ENCODE assay signal across 17 cellular contexts in the genomic region with DNA sequence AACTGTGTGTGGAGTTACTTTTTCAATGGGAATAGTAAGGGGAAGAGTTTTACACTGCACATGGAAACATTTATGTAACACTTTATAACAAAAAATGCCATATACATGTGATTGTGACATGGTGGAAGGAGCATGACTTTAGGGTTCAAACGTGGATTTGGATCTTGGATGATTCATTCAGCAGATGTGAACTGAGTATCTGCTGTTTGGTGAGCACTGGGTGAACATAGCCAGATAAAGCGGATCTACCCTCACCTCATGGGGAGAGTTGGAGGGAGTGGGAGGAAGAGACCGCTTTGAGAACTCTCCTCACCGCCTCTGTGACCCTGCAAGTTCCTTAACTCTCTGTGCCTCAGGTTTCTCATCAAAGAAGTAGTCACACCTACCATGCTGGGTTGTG. TPM values are rescaled to one million over a fixed set of nuclear protein-coding genes. Genes with fewer than 3 reads are reported as not detected.
DNase-seq lines count a peak whose midpoint lies in the region; ATAC-seq and TF ChIP-seq lines count a peak whose summit lies in the region.
"Had no signal": no experiment of that assay in that cellular context is flagged by ENCODE, and none has a peak within 500 bp of the region (broad histone marks: within the 10 kb centered on the region; RNA-seq: fewer than 3 reads in every experiment).

No MANE protein-coding gene starts in this region.

- H3K4me3 ChIP-seq in BLaER1 = no peak overlapping the region
- H3K4me3 ChIP-seq in SK-N-MC = no peak overlapping the region
- no peak overlapping the region for H3K4me3 ChIP-seq in trophoblast cell (ENCODE audit: low read depth, low read length)
- H3K4me3 ChIP-seq in hepatocyte = no peak overlapping the region
- H3K4me3 ChIP-seq: PC-9 had no signal

- H4K12ac ChIP-seq in trophoblast cell (ENCODE audit: low read depth, low read length) = no peak overlapping the region

- H3K36me3 ChIP-seq in BLaER1 (peaks cover 39% of the 10 kb centered on the region), SK-N-MC (ENCODE audit: insufficient read depth, low read length) (peaks cover 10% of the 10 kb centered on the region), trophoblast cell (ENCODE audit: control insufficient read depth in 1 of 2, insufficient read depth in 2 of 2, low read length in 2 of 2) (peaks cover 16 to 19% of the 10 kb centered on the region in 2 experiments), hepatocyte (replicated peaks; ENCODE audit: insufficient read depth, low read depth) (no peaks in the 10 kb centered on the region)

- no peak overlapping the region for H3K27ac ChIP-seq in BLaER1
- H3K27ac ChIP-seq in SK-N-MC = no peak overlapping the region
- no peak overlapping the region for H3K27ac ChIP-seq in trophoblast cell (ENCODE audit: low read depth, low read length)
- no peak overlapping the region for H3K27ac ChIP-seq in hepatocyte
- H3K27ac ChIP-seq: PC-9 had no signal

- peaks cover 9% of the 10 kb centered on the region for H3K27me3 Mint-ChIP-seq in glutamatergic neuron (ENCODE audit: unreplicated experiment)

- no peak overlapping the region for H2BK5ac ChIP-seq in trophoblast cell (ENCODE audit: low read depth, low read length, poor library complexity)

- no peak overlapping the region for H3K18ac ChIP-seq in trophoblast cell (ENCODE audit: low read length)

- TF ChIP-seq CTCF in glutamatergic neuron (IDR thresholded peaks at IDR 0.05; ENCODE audit: partially characterized antibody, unreplicated experiment) (no peak), hepatocyte (IDR thresholded peaks at IDR 0.05; ENCODE audit: poor library complexity) (no peak)

- H3K23ac ChIP-seq in trophoblast cell (ENCODE audit: low read length) = no peak overlapping the region

- H3K4me1 ChIP-seq in BLaER1 = peaks cover 60% of the 10 kb centered on the region
- H3K4me1 ChIP-seq in trophoblast cell (ENCODE audit: control insufficient read depth in 1 of 2, insufficient read depth in 2 of 2, low read length in 2 of 2) = peaks cover 0 to 2% of the 10 kb centered on the region in 2 experiments
- H3K4me1 ChIP-seq in hepatocyte (ENCODE audit: insufficient read depth) = peaks cover 15% of the 10 kb centered on the region

- peak overlapping the region; percentile 37 for H3K4ac ChIP-seq in trophoblast cell (ENCODE audit: low read depth, low read length)

- no peak overlapping the region for H2AFZ ChIP-seq in trophoblast cell (ENCODE audit: insufficient read depth, low read length, poor library complexity)
- H2AFZ ChIP-seq in hepatocyte = no peak overlapping the region
- H2AFZ ChIP-seq: PC-9 had no signal

- H2BK12ac ChIP-seq in trophoblast cell (ENCODE audit: low read length) = no peak overlapping the region

- H3K27ac Mint-ChIP-seq in glutamatergic neuron (ENCODE audit: unreplicated experiment) = peak overlapping the region; percentile 62

- H3K14ac ChIP-seq in trophoblast cell (ENCODE audit: low read length) = no peak overlapping the region

- H3K79me2 ChIP-seq in trophoblast cell (ENCODE audit: control insufficient read depth, insufficient read depth, low read length, poor library complexity) (peaks cover 2% of the 10 kb centered on the region), hepatocyte (peaks cover 54% of the 10 kb centered on the region)

- H3K4me2 ChIP-seq in BLaER1 = peak overlapping the region; percentile 78; the same call in 1 of the 2 replicates
- no peak overlapping the region for H3K4me2 ChIP-seq in trophoblast cell (ENCODE audit: low read length)
- no peak overlapping the region for H3K4me2 ChIP-seq in hepatocyte
- H3K4me2 ChIP-seq: PC-9 had no signal

- no peak overlapping the region for H4K91ac ChIP-seq in trophoblast cell (ENCODE audit: low read depth, low read length)

- no peaks in the 10 kb centered on the region for H3K9me2 ChIP-seq in hepatocyte (replicated peaks; ENCODE audit: insufficient read depth)

- no peak overlapping the region for H3K9ac ChIP-seq in BLaER1
- peak overlapping the region; percentile 50 for H3K9ac ChIP-seq in SK-N-MC (ENCODE audit: insufficient read length)
- H3K9ac ChIP-seq in trophoblast cell (ENCODE audit: low read length) = no peak overlapping the region

- peak overlapping the region; percentile 46 for H3K4me3 Mint-ChIP-seq in glutamatergic neuron (ENCODE audit: unreplicated experiment)

- no peak overlapping the region for H4K8ac ChIP-seq in trophoblast cell (ENCODE audit: low read depth, low read length)

- no peak for ATAC-seq in GM18873 (IDR thresholded peaks at IDR 0.05; ENCODE audit: low FRiP score, unreplicated experiment)

- no peaks in the 10 kb centered on the region for H3K9me3 Mint-ChIP-seq in glutamatergic neuron (ENCODE audit: unreplicated experiment)
- H3K9me3 Mint-ChIP-seq: CD4-positive, CD25-positive, alpha-beta regulatory T cell had no signal

- no peak overlapping the region for H2BK120ac ChIP-seq in trophoblast cell (ENCODE audit: insufficient read depth, low read length, poor library complexity)

- no peak overlapping the region for H2AK5ac ChIP-seq in trophoblast cell (ENCODE audit: low read length)

- peaks cover 28% of the 10 kb centered on the region for H3K4me1 Mint-ChIP-seq in glutamatergic neuron (ENCODE audit: low read depth, unreplicated experiment)

- H3K79me1 ChIP-seq in trophoblast cell (ENCODE audit: low read length) = peaks cover 2% of the 10 kb centered on the region

- no peaks in the 10 kb centered on the region for H3K27me3 ChIP-seq in BLaER1
- H3K27me3 ChIP-seq in trophoblast cell (ENCODE audit: insufficient read depth, low read length) = no peaks in the 10 kb centered on the region
- no peaks in the 10 kb centered on the region for H3K27me3 ChIP-seq in hepatocyte

- H3K36me3 Mint-ChIP-seq in glutamatergic neuron (ENCODE audit: unreplicated experiment) = no peaks in the 10 kb centered on the region
- H3K36me3 Mint-ChIP-seq: CD4-positive, CD25-positive, alpha-beta regulatory T cell had no signal

- no peaks in the 10 kb centered on the region for H3K9me3 ChIP-seq in BLaER1
- H3K9me3 ChIP-seq in SK-N-MC (ENCODE audit: low read depth, low read length) = no peaks in the 10 kb centered on the region
- H3K9me3 ChIP-seq in trophoblast cell (ENCODE audit: insufficient read depth, low read depth, low read length) = peaks cover 6% of the 10 kb centered on the region
- no peaks in the 10 kb centered on the region for H3K9me3 ChIP-seq in hepatocyte (ENCODE audit: low read depth)
- H3K9me3 ChIP-seq: Caco-2 had no signal

- WGBS in trophoblast cell (ENCODE audit: extremely low coverage, insufficient coverage, insufficient read length) = no CpG with 5 or more reads among the region's 4 CpGs
- WGBS in hepatocyte (ENCODE audit: low lambda C conversion rate, missing lambda C conversion rate) = 84% methylated on average over 4 of the region's 4 CpGs

- H4K20me1 ChIP-seq in BLaER1 (peaks cover 66% of the 10 kb centered on the region), hepatocyte (ENCODE audit: insufficient read depth, poor library complexity, severe bottlenecking) (no peaks in the 10 kb centered on the region)

- DNase-seq in SK-N-MC (ENCODE audit: low read depth, low spot score) (no peak), glutamatergic neuron (no peak), trophoblast cell (no peak), hepatocyte (ENCODE audit: low spot score) (no peak)
- no peak for DNase-seq in activated CD4-positive, alpha-beta T cell treated with anti-CD3 and anti-CD28 coated beads for 4 hours
- DNase-seq: Caco-2; CD4-positive, CD25-positive, alpha-beta regulatory T cell; DMS153; EL; NCI-H1436; NCI-H2029; NCI-H2171 treated with DMSO at 0.1 percent for 48 hours; NCI-H446 treated with DMSO at 0.1 percent for 48 hours; NCI-H82; PC-9 had no signal

RNA-seq across cellular contexts. Expression of a gene that starts 3.1 kb away (rescaled TPM):
- total RNA-seq in glutamatergic neuron (ENCODE audit: unreplicated experiment) = 68.0 TPM
- polyA plus RNA-seq in trophoblast cell (2013) = 12.0 and 12.4 TPM in 2 replicates
- 12.2 and 15.3 TPM in 2 replicates for total RNA-seq in hepatocyte
- 16.4 and 17.9 TPM in 2 replicates for polyA plus RNA-seq in hepatocyte

RNA-seq across cellular contexts. Expression of a gene that starts 24.9 kb away (rescaled TPM):
- total RNA-seq in glutamatergic neuron (ENCODE audit: unreplicated experiment) (286 TPM), hepatocyte (4.3 and 4.4 TPM in 2 replicates)
- polyA plus RNA-seq in trophoblast cell (2013) = 11.6 and 13.0 TPM in 2 replicates
- polyA plus RNA-seq in hepatocyte = 3.1 and 3.5 TPM in 2 replicates
- total RNA-seq: CD4-positive, CD25-positive, alpha-beta regulatory T cell had no signal
- polyA plus RNA-seq: CD4-positive, CD25-positive, alpha-beta regulatory T cell had no signal

RNA-seq across cellular contexts. Expression of a gene that starts 32.5 kb away (rescaled TPM):
- 289 TPM for total RNA-seq in glutamatergic neuron (ENCODE audit: unreplicated experiment)
- 385 and 425 TPM in 2 replicates for polyA plus RNA-seq in trophoblast cell (2013)
- total RNA-seq in hepatocyte = 430 and 436 TPM in 2 replicates
- polyA plus RNA-seq in hepatocyte = 463 TPM in 2 replicates

RNA-seq across cellular contexts. Expression of a gene that starts 44.3 kb away (rescaled TPM):
- total RNA-seq in glutamatergic neuron (ENCODE audit: unreplicated experiment) = 126 TPM
- 88.2 and 91.1 TPM in 2 replicates for polyA plus RNA-seq in trophoblast cell (2013)
- 49.9 and 55.9 TPM in 2 replicates for total RNA-seq in hepatocyte
- 152 and 196 TPM in 2 replicates for polyA plus RNA-seq in hepatocyte

Comparison
In these comparisons a context has a peak if more than half of its experiments do, and no peak if none do; other contexts are left out.
1. RNA of a gene that starts 24.9 kb away (total RNA-seq): 286 TPM in glutamatergic neuron (single experiment); 4.3 to 4.4 TPM in hepatocyte; every median in the first group is over 10 times any median in the second.